14 cellular contexts compared by ENCODE assay signal in genomic region chr2:75894170-75894569, GRCh38.
DNase-seq lines count a peak whose midpoint lies in the region; ATAC-seq lines count a peak whose summit lies in the region.
"Had no signal": no experiment of that assay in that cellular context is flagged by ENCODE, and none has a peak within 500 bp of the region (broad histone marks: within the 10 kb centered on the region; RNA-seq: fewer than 3 reads in every experiment).

No MANE protein-coding gene starts in this region.

- no peak for DNase-seq in NCI-H1092 (lab: John Stamatoyannopoulos, UW)
- no peak for DNase-seq in CD1c-positive myeloid dendritic cell (ENCODE audit: extremely low spot score)
- DNase-seq: activated CD4-positive, alpha-beta T cell treated with anti-CD3 and anti-CD28 coated beads for 36 hours; activated T-cell treated with anti-CD3 and anti-CD28 coated beads for 4 hours; EL; MG63; midbrain; NCI-H2081; stimulated activated naive CD8-positive, alpha-beta T cell treated with anti-CD3 and anti-CD28 coated beads, Interleukin-15, Interleukin-2, amounts not matched to agents 100 U/mL and 50 U/mL, for 24 hours had no signal

- peak; percentile 52 for ATAC-seq in GM19043 (IDR thresholded peaks at IDR 0.05; ENCODE audit: low read depth, unreplicated experiment)
- peak; percentile 84 for ATAC-seq in HG02588 (IDR thresholded peaks at IDR 0.05; ENCODE audit: unreplicated experiment)
- peak; percentile 82 for ATAC-seq in HG03159 (IDR thresholded peaks at IDR 0.05; ENCODE audit: unreplicated experiment)
- ATAC-seq in HG02885 (IDR thresholded peaks at IDR 0.05; ENCODE audit: poor library complexity, unreplicated experiment): no peak
- no peak for ATAC-seq in HG03565 (IDR thresholded peaks at IDR 0.05; ENCODE audit: unreplicated experiment)
- ATAC-seq: activated CD4-positive, alpha-beta T cell treated with anti-CD3 and anti-CD28 coated beads for 36 hours; stimulated activated naive CD8-positive, alpha-beta T cell treated with anti-CD3 and anti-CD28 coated beads, Interleukin-15, Interleukin-2, amounts not matched to agents 100 U/mL and 50 U/mL, for 24 hours had no signal

Comparison
In these comparisons a context has a peak if more than half of its experiments do, and no peak if none do; other contexts are left out.
1. ATAC-seq: peak in GM19043 (single experiment), HG02588 (single experiment) and HG03159 (single experiment); none in HG02885 (single experiment) and HG03565 (single experiment).